21 cellular contexts compared by ENCODE assay signal in genomic region chr14:56309198-56309597, GRCh38.
"Had no signal": no experiment of that assay in that cellular context is flagged by ENCODE, and none has a peak within 500 bp of the region (broad histone marks: within the 10 kb centered on the region; RNA-seq: fewer than 3 reads in every experiment).

No MANE protein-coding gene starts in this region.

- H3K9me3 ChIP-seq: SJSA1 had no signal

- H3K4me3 ChIP-seq: SJSA1, SK-N-MC had no signal

- H3K27me3 ChIP-seq: SJSA1 had no signal

- H3K27ac ChIP-seq: HL-60, SK-N-MC had no signal

- DNase-seq: Karpas-422, KG1, MM.1S, NCI-H1092 treated with DMSO at 0.1 percent for 48 hours, NCI-H1436, NCI-H187, NCI-H2029, NCI-H2081 treated with DMSO at 0.1 percent for 48 hours, NCI-H2171, NCI-H226, NCI-H446, NCI-H510A, NCI-H524 treated with DMSO at 0.1 percent for 48 hours, NCI-H69, NCI-H774, Right ventricle myocardium superior, RPMI8226, SIG-M5 had no signal

- H3K36me3 ChIP-seq: SJSA1 had no signal
